Comparison of ENCODE assay signal across 19 cellular contexts in the genomic region with DNA sequence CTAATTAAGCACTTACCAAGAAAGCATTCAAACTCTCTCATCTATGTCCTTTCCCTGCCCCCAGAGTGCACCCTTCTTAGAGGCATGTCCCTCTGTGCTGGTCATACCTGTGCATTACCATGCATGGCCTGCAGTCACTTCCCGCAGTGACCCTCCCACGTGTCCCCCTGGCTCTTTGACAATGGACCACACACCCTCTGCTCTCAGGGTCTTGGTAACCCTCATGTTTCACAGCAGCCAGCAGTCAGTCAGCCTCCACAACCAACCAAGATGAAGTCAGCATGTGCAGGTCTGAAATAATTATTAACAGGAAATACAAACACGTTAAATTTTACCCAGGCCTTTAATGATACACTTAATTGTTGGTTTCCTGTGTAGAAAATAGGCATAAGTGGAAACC. TPM values are rescaled to one million over a fixed set of nuclear protein-coding genes. Genes with fewer than 3 reads are reported as not detected.
A peak's percentile ranks its signal among the peaks of the same experiment; 100 is the strongest.
DNase-seq lines count a peak whose midpoint lies in the region; ATAC-seq and TF ChIP-seq lines count a peak whose summit lies in the region.
"Had no signal": no experiment of that assay in that cellular context is flagged by ENCODE, and none has a peak within 500 bp of the region (broad histone marks: within the 10 kb centered on the region; RNA-seq: fewer than 3 reads in every experiment).

No MANE protein-coding gene starts in this region.

- intact Hi-C loops in activated naive CD4-positive, alpha-beta T cell treated with anti-CD3 and anti-CD28 coated beads for 36 hours (cut with micrococcal nuclease): loop anchor here (2.0 kb wide), 1 partner anchor 32 kb away; a partner anchor contains a TSS
- intact Hi-C loops in esophagus squamous epithelium (cut with DNase I) (no loop called here), adrenal gland (cut with DNase I) (no loop called here)

- H3K27ac Mint-ChIP-seq in activated naive CD4-positive, alpha-beta T cell treated with anti-CD3 and anti-CD28 coated beads, Interleukin-2, amount 10 ng/mL, durations not matched to agents 7 days and 5 days: peak overlapping the region; percentile 88
- no peak overlapping the region for H3K27ac Mint-ChIP-seq in activated naive CD4-positive, alpha-beta T cell treated with anti-CD3 and anti-CD28 coated beads for 36 hours
- peak overlapping the region; percentile 29 for H3K27ac Mint-ChIP-seq in stimulated activated effector memory CD8-positive, alpha-beta T cell treated with anti-CD3 and anti-CD28 coated beads, Interleukin-12 subunit alpha, Interleukin-12 subunit beta, amount 100 ng/mL, for 72 hours
- H3K27ac Mint-ChIP-seq: WTC11 had no signal

- H3K9me3 ChIP-seq in esophagus squamous epithelium: no peaks in the 10 kb centered on the region
- H3K9me3 ChIP-seq in adrenal gland (replicated peaks in 1 of 3): no peaks in the 10 kb centered on the region
- H3K9me3 ChIP-seq in upper lobe of left lung: peaks cover 0 to 6% (median 0%) of the 10 kb centered on the region in 4 donors
- H3K9me3 ChIP-seq: pancreas had no signal

- no peak for TF ChIP-seq POLR2A in esophagus squamous epithelium (IDR thresholded peaks at IDR 0.05)
- no peak for TF ChIP-seq POLR2A in adrenal gland (IDR thresholded peaks at IDR 0.05)
- no peak for TF ChIP-seq POLR2A in upper lobe of left lung (IDR thresholded peaks at IDR 0.05)

- peak overlapping the region; percentile 8 for H3K4me3 Mint-ChIP-seq in activated naive CD4-positive, alpha-beta T cell treated with anti-CD3 and anti-CD28 coated beads, Interleukin-2, amount 10 ng/mL, durations not matched to agents 7 days and 5 days
- no peak overlapping the region for H3K4me3 Mint-ChIP-seq in activated naive CD4-positive, alpha-beta T cell treated with anti-CD3 and anti-CD28 coated beads for 36 hours
- peak overlapping the region; percentile 22 for H3K4me3 Mint-ChIP-seq in stimulated activated effector memory CD8-positive, alpha-beta T cell treated with anti-CD3 and anti-CD28 coated beads, Interleukin-12 subunit alpha, Interleukin-12 subunit beta, amount 100 ng/mL, for 72 hours
- H3K4me3 Mint-ChIP-seq: WTC11 had no signal

- TF ChIP-seq CTCF in esophagus squamous epithelium (IDR thresholded peaks at IDR 0.05) (peak in 1 of 6 experiments; percentile 15), adrenal gland (IDR thresholded peaks at IDR 0.05) (no peak), upper lobe of left lung (IDR thresholded peaks at IDR 0.05) (no peak)

- H3K27me3 ChIP-seq in esophagus squamous epithelium: no peaks in the 10 kb centered on the region
- no peaks in the 10 kb centered on the region for H3K27me3 ChIP-seq in adrenal gland
- no peaks in the 10 kb centered on the region for H3K27me3 ChIP-seq in upper lobe of left lung
- H3K27me3 ChIP-seq: gastroesophageal sphincter, pancreas had no signal

- peaks cover 19% of the 10 kb centered on the region for H3K36me3 Mint-ChIP-seq in activated naive CD4-positive, alpha-beta T cell treated with anti-CD3 and anti-CD28 coated beads, Interleukin-2, amount 10 ng/mL, durations not matched to agents 7 days and 5 days
- peaks cover 5% of the 10 kb centered on the region for H3K36me3 Mint-ChIP-seq in activated naive CD4-positive, alpha-beta T cell treated with anti-CD3 and anti-CD28 coated beads for 36 hours (ENCODE audit: low read depth)
- H3K36me3 Mint-ChIP-seq in stimulated activated effector memory CD8-positive, alpha-beta T cell treated with anti-CD3 and anti-CD28 coated beads, Interleukin-12 subunit alpha, Interleukin-12 subunit beta, amount 100 ng/mL, for 72 hours: peaks cover 5% of the 10 kb centered on the region

- H3K27ac ChIP-seq in esophagus squamous epithelium (peak overlapping the region; percentile 10 to 80 (median 72)), adrenal gland (no peak overlapping the region), upper lobe of left lung (no peak overlapping the region)
- H3K27ac ChIP-seq: gastroesophageal sphincter had no signal

- 54 to 66% methylated on average over 3 of the region's 3 CpGs for WGBS in esophagus squamous epithelium, 2 donors
- 41 to 57% (median 52%) methylated on average over 3 of the region's 3 CpGs for WGBS in adrenal gland, 4 donors
- 35 to 62% methylated on average over 3 of the region's 3 CpGs for WGBS in upper lobe of left lung, 2 donors

- no peak overlapping the region for H3K4me3 ChIP-seq in esophagus squamous epithelium
- H3K4me3 ChIP-seq in adrenal gland: no peak overlapping the region
- no peak overlapping the region for H3K4me3 ChIP-seq in upper lobe of left lung
- H3K4me3 ChIP-seq: gastroesophageal sphincter, pancreas had no signal

- H3K36me3 ChIP-seq in esophagus squamous epithelium (no peaks in the 10 kb centered on the region), adrenal gland (replicated peaks in 1 of 2) (no peaks in the 10 kb centered on the region), upper lobe of left lung (no peaks in the 10 kb centered on the region)
- H3K36me3 ChIP-seq: gastroesophageal sphincter, pancreas had no signal

- ATAC-seq in HG03354 (IDR thresholded peaks at IDR 0.05; ENCODE audit: poor library complexity, severe bottlenecking, unreplicated experiment): peak; percentile 45
- no peak for ATAC-seq in stimulated activated effector memory CD8-positive, alpha-beta T cell treated with anti-CD3 and anti-CD28 coated beads, Interleukin-12 subunit alpha, Interleukin-12 subunit beta, amount 100 ng/mL, for 72 hours
- no peak for ATAC-seq in upper lobe of left lung (ENCODE audit: low FRiP score in 2 of 2)
- ATAC-seq: gastroesophageal sphincter, HepG2, WTC11 had no signal

- no peak for DNase-seq in activated naive CD4-positive, alpha-beta T cell treated with anti-CD3 and anti-CD28 coated beads, Interleukin-2, amount 10 ng/mL, durations not matched to agents 7 days and 5 days
- DNase-seq in activated naive CD4-positive, alpha-beta T cell treated with anti-CD3 and anti-CD28 coated beads for 36 hours: no peak
- DNase-seq in esophagus squamous epithelium (lab: John Stamatoyannopoulos, UW) (no peak), adrenal gland (no peak), upper lobe of left lung (no peak), NCI-H2227 treated with DMSO at 0.1 percent for 48 hours (lab: John Stamatoyannopoulos, UW) (no peak)
- peak in 1 of 2 donors; percentile 47 for DNase-seq in stimulated activated effector memory CD8-positive, alpha-beta T cell treated with anti-CD3 and anti-CD28 coated beads, Interleukin-12 subunit alpha, Interleukin-12 subunit beta, amount 100 ng/mL, for 72 hours (ENCODE audit: low spot score in 2 of 2)
- DNase-seq: activated T-cell treated with anti-CD3 and anti-CD28 coated beads for 4 hours; effector CD4-positive, alpha-beta T cell; EL; NCI-H1105; pancreas; stimulated activated CD4-positive, alpha-beta T cell treated with anti-CD3 and anti-CD28 coated beads, Interleukin-12 subunit alpha, Interleukin-12 subunit beta, amount 100 ng/mL, for 4 hours had no signal

- H3K9me3 Mint-ChIP-seq in activated naive CD4-positive, alpha-beta T cell treated with anti-CD3 and anti-CD28 coated beads, Interleukin-2, amount 10 ng/mL, durations not matched to agents 7 days and 5 days: peaks cover 23% of the 10 kb centered on the region
- H3K9me3 Mint-ChIP-seq in activated naive CD4-positive, alpha-beta T cell treated with anti-CD3 and anti-CD28 coated beads for 36 hours: peaks cover 15% of the 10 kb centered on the region
- H3K9me3 Mint-ChIP-seq in stimulated activated effector memory CD8-positive, alpha-beta T cell treated with anti-CD3 and anti-CD28 coated beads, Interleukin-12 subunit alpha, Interleukin-12 subunit beta, amount 100 ng/mL, for 72 hours: peaks cover 8% of the 10 kb centered on the region

- CTCF ChIA-PET in activated naive CD4-positive, alpha-beta T cell treated with anti-CD3 and anti-CD28 coated beads, Interleukin-2, amount 10 ng/mL, durations not matched to agents 7 days and 5 days (lab: Charles Lee): no interaction called here
- CTCF ChIA-PET in activated naive CD4-positive, alpha-beta T cell treated with anti-CD3 and anti-CD28 coated beads for 36 hours (lab: Charles Lee): interaction anchor here (0.6 to 1.9 kb wide), 2 partner anchors 63 to 431 kb away, joined by 3 to 4 read pairs; no protein-coding TSS in a partner anchor

- H3K4me1 ChIP-seq in esophagus squamous epithelium (peaks cover 15 to 94% (median 30%) of the 10 kb centered on the region in 3 donors), adrenal gland (replicated peaks in 1 of 2) (no peaks in the 10 kb centered on the region), upper lobe of left lung (peaks cover 7 to 9% (median 8%) of the 10 kb centered on the region in 4 donors)
- H3K4me1 ChIP-seq: gastroesophageal sphincter, pancreas had no signal

- H3K4me1 Mint-ChIP-seq in activated naive CD4-positive, alpha-beta T cell treated with anti-CD3 and anti-CD28 coated beads, Interleukin-2, amount 10 ng/mL, durations not matched to agents 7 days and 5 days: peaks cover 66% of the 10 kb centered on the region
- H3K4me1 Mint-ChIP-seq in activated naive CD4-positive, alpha-beta T cell treated with anti-CD3 and anti-CD28 coated beads for 36 hours (ENCODE audit: low read depth): peaks cover 70% of the 10 kb centered on the region
- peaks cover 50% of the 10 kb centered on the region for H3K4me1 Mint-ChIP-seq in stimulated activated effector memory CD8-positive, alpha-beta T cell treated with anti-CD3 and anti-CD28 coated beads, Interleukin-12 subunit alpha, Interleukin-12 subunit beta, amount 100 ng/mL, for 72 hours
- H3K4me1 Mint-ChIP-seq: WTC11 had no signal

- TF ChIP-seq EP300 in upper lobe of left lung (IDR thresholded peaks at IDR 0.05): no peak

- H3K27me3 Mint-ChIP-seq in activated naive CD4-positive, alpha-beta T cell treated with anti-CD3 and anti-CD28 coated beads, Interleukin-2, amount 10 ng/mL, durations not matched to agents 7 days and 5 days: peaks cover 9% of the 10 kb centered on the region
- H3K27me3 Mint-ChIP-seq in activated naive CD4-positive, alpha-beta T cell treated with anti-CD3 and anti-CD28 coated beads for 36 hours (ENCODE audit: low read depth): no peaks in the 10 kb centered on the region

RNA-seq across cellular contexts. Expression of a gene that starts 10.1 kb away (rescaled TPM):
- total RNA-seq in activated naive CD4-positive, alpha-beta T cell treated with anti-CD3 and anti-CD28 coated beads for 36 hours: not detected
- total RNA-seq in esophagus squamous epithelium (1 to 10 TPM in 2 of 4 donors, under 1 TPM in 1, not detected in 1; 0.21 to 2.7 (median 1.9) TPM), adrenal gland (not detected), upper lobe of left lung (not detected)
- not detected for polyA plus RNA-seq in adrenal gland
- total RNA-seq: gastroesophageal sphincter, HepG2, NCI-H460, OCI-LY7, pancreas, WTC11 had no signal
- polyA plus RNA-seq: HepG2, pancreas had no signal

RNA-seq across cellular contexts. Expression of a gene that starts 25.0 kb away (rescaled TPM):
- not detected for total RNA-seq in activated naive CD4-positive, alpha-beta T cell treated with anti-CD3 and anti-CD28 coated beads for 36 hours
- not detected for total RNA-seq in esophagus squamous epithelium
- not detected for total RNA-seq in adrenal gland
- polyA plus RNA-seq in adrenal gland: not detected
- total RNA-seq in upper lobe of left lung: not detected
- total RNA-seq: gastroesophageal sphincter, HepG2, NCI-H460, OCI-LY7, pancreas, WTC11 had no signal
- polyA plus RNA-seq: HepG2, pancreas had no signal

RNA-seq across cellular contexts. Expression of a gene that starts 29.1 kb away (rescaled TPM):
- total RNA-seq in activated naive CD4-positive, alpha-beta T cell treated with anti-CD3 and anti-CD28 coated beads for 36 hours: not detected
- total RNA-seq in esophagus squamous epithelium (under 1 TPM in 2 of 4 donors, not detected in 2; 0.32 to 0.57 TPM), adrenal gland (not detected), upper lobe of left lung (not detected)
- not detected for polyA plus RNA-seq in adrenal gland
- total RNA-seq: gastroesophageal sphincter, HepG2, NCI-H460, OCI-LY7, pancreas, WTC11 had no signal
- polyA plus RNA-seq: HepG2, pancreas had no signal

RNA-seq across cellular contexts. Expression of a gene that starts 31.4 kb away (rescaled TPM):
- under 1 TPM in 1 of 2 experiments, not detected in 1; 0.15 TPM for total RNA-seq in activated naive CD4-positive, alpha-beta T cell treated with anti-CD3 and anti-CD28 coated beads for 36 hours
- not detected for total RNA-seq in esophagus squamous epithelium
- not detected for total RNA-seq in adrenal gland
- not detected for polyA plus RNA-seq in adrenal gland
- not detected for total RNA-seq in upper lobe of left lung
- total RNA-seq: gastroesophageal sphincter, HepG2, NCI-H460, OCI-LY7, pancreas, WTC11 had no signal
- polyA plus RNA-seq: HepG2, pancreas had no signal

RNA-seq across cellular contexts. Expression of a gene that starts 37.8 kb away (rescaled TPM):
- total RNA-seq in activated naive CD4-positive, alpha-beta T cell treated with anti-CD3 and anti-CD28 coated beads for 36 hours: not detected
- total RNA-seq in esophagus squamous epithelium (not detected), adrenal gland (not detected), upper lobe of left lung (not detected)
- polyA plus RNA-seq in adrenal gland: not detected
- total RNA-seq: gastroesophageal sphincter, HepG2, NCI-H460, OCI-LY7, pancreas, WTC11 had no signal
- polyA plus RNA-seq: HepG2, pancreas had no signal

Comparison
In these comparisons a context has a peak if more than half of its experiments do, and no peak if none do; other contexts are left out.
1. H3K27ac ChIP-seq: peak in esophagus squamous epithelium (4 of 4); none in adrenal gland (0 of 5) and upper lobe of left lung (0 of 4).